In the genomic region with DNA sequence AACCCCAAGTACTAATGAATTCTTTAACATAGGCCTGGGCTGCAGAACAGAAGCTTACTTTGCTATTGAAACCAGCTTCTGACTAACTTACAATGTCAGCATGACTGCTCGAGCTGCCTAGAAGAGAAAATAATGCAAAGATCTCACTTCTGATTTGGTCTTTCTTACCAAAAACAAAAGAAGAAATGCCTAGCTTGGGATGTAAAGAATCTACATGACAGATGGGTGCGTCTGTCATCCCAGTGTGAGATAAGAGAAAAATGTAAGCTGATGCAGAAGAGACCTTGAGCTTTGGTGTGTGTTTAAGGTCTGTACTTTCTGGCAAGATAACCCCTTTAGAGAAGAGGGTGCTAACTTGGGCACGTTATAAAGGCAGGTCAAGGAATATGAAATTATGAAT, we compare ENCODE assay signal across 15 cellular contexts. TPM values are rescaled to one million over a fixed set of nuclear protein-coding genes. Genes with fewer than 3 reads are reported as not detected.
DNase-seq lines count a peak whose midpoint lies in the region; ATAC-seq, FAIRE-seq and TF ChIP-seq lines count a peak whose summit lies in the region.
"Had no signal": no experiment of that assay in that cellular context is flagged by ENCODE, and none has a peak within 500 bp of the region (broad histone marks: within the 10 kb centered on the region; RNA-seq: fewer than 3 reads in every experiment).

No MANE protein-coding gene starts in this region.

- no peaks in the 10 kb centered on the region for H3K36me3 ChIP-seq in KMS-11 (ENCODE audit: insufficient read depth)
- H3K36me3 ChIP-seq in small intestine (ENCODE audit: control insufficient read depth in 2 of 2, insufficient read depth in 2 of 2, low read length in 2 of 2) = no peaks in the 10 kb centered on the region
- H3K36me3 ChIP-seq: left lung had no signal

- FAIRE-seq in small intestine (lab: Jason Lieb, UNC) = no peak
- FAIRE-seq: colon had no signal

- H3K9me3 ChIP-seq in small intestine (ENCODE audit: control insufficient read depth, low read depth) = no peaks in the 10 kb centered on the region
- H3K9me3 ChIP-seq: left lung had no signal

- no peak for DNase-seq in activated naive CD8-positive, alpha-beta T cell treated with anti-CD3 and anti-CD28 coated beads, Interleukin-2, amount 50 U/mL, for 24 hours
- DNase-seq in small intestine = peak; percentile 55
- DNase-seq in NCI-H146 (lab: John Stamatoyannopoulos, UW) = no peak
- DNase-seq: left lung; NCI-H1436; NCI-H524 treated with DMSO at 0.1 percent for 48 hours; right cardiac atrium; stimulated activated CD4-positive, alpha-beta T cell treated with anti-CD3 and anti-CD28 coated beads, Interleukin-4, amount 100 ng/mL, for 1 hour had no signal

- peaks cover under 1% of the 10 kb centered on the region for H3K36me3 Mint-ChIP-seq in activated naive CD8-positive, alpha-beta T cell
- no peaks in the 10 kb centered on the region for H3K36me3 Mint-ChIP-seq in activated naive CD8-positive, alpha-beta T cell treated with anti-CD3 and anti-CD28 coated beads, Interleukin-2, amount 50 U/mL, for 24 hours (ENCODE audit: low read depth)
- H3K36me3 Mint-ChIP-seq in brain = peaks cover under 1% of the 10 kb centered on the region
- H3K36me3 Mint-ChIP-seq: natural killer cell treated with Interleukin-12 subunit alpha and Interleukin-12 subunit beta and Interleukin-15 and Interleukin-18, amount 100 ng/mL, for 72 hours had no signal

- peaks cover 67% of the 10 kb centered on the region for H3K79me2 ChIP-seq in KMS-11 (ENCODE audit: insufficient read depth, low read depth)

- H3K9me3 Mint-ChIP-seq in activated naive CD8-positive, alpha-beta T cell (ENCODE audit: low read depth) = no peaks in the 10 kb centered on the region
- H3K9me3 Mint-ChIP-seq in activated naive CD8-positive, alpha-beta T cell treated with anti-CD3 and anti-CD28 coated beads, Interleukin-2, amount 50 U/mL, for 24 hours = no peaks in the 10 kb centered on the region
- peaks cover 0 to 2% (median 0%) of the 10 kb centered on the region in 5 experiments for H3K9me3 Mint-ChIP-seq in brain
- H3K9me3 Mint-ChIP-seq: natural killer cell treated with Interleukin-12 subunit alpha and Interleukin-12 subunit beta and Interleukin-15 and Interleukin-18, amount 100 ng/mL, for 72 hours had no signal

- H3K27me3 Mint-ChIP-seq in activated naive CD8-positive, alpha-beta T cell = no peaks in the 10 kb centered on the region
- H3K27me3 Mint-ChIP-seq in activated naive CD8-positive, alpha-beta T cell treated with anti-CD3 and anti-CD28 coated beads, Interleukin-2, amount 50 U/mL, for 24 hours = no peaks in the 10 kb centered on the region
- H3K27me3 Mint-ChIP-seq in brain = peaks cover 4% of the 10 kb centered on the region
- H3K27me3 Mint-ChIP-seq: natural killer cell treated with Interleukin-12 subunit alpha and Interleukin-12 subunit beta and Interleukin-15 and Interleukin-18, amount 100 ng/mL, for 72 hours had no signal

- WGBS in small intestine, 3 donors = 18 to 50% (median 35%) methylated on average over 3 of the region's 3 CpGs

- H4K20me1 ChIP-seq in KMS-11 (ENCODE audit: insufficient read depth) = no peaks in the 10 kb centered on the region

- TF ChIP-seq CTCF in KMS-11 (conservative IDR thresholded peaks at IDR 0.05; ENCODE audit: low read depth, low read length) (no peak), brain (conservative IDR thresholded peaks at IDR 0.05) (no peak)

- H3K9ac ChIP-seq in KMS-11 = no peak overlapping the region; the same call in 1 of the 2 replicates

- H3K4me2 ChIP-seq in KMS-11 = peak overlapping the region; percentile 74

- H3K4me1 Mint-ChIP-seq in activated naive CD8-positive, alpha-beta T cell (ENCODE audit: low read depth) = peaks cover 71% of the 10 kb centered on the region
- peaks cover 65% of the 10 kb centered on the region for H3K4me1 Mint-ChIP-seq in activated naive CD8-positive, alpha-beta T cell treated with anti-CD3 and anti-CD28 coated beads, Interleukin-2, amount 50 U/mL, for 24 hours
- peaks cover 88% of the 10 kb centered on the region for H3K4me1 Mint-ChIP-seq in brain

- H3K27ac Mint-ChIP-seq in activated naive CD8-positive, alpha-beta T cell = peak overlapping the region; percentile 7
- no peak overlapping the region for H3K27ac Mint-ChIP-seq in activated naive CD8-positive, alpha-beta T cell treated with anti-CD3 and anti-CD28 coated beads, Interleukin-2, amount 50 U/mL, for 24 hours
- H3K27ac Mint-ChIP-seq in brain = peak overlapping the region in 3 of 5 experiments; percentile 5 to 42 (median 21)

- no peak for ATAC-seq in activated naive CD8-positive, alpha-beta T cell treated with anti-CD3 and anti-CD28 coated beads, Interleukin-2, amount 50 U/mL, for 24 hours
- no peak for ATAC-seq in HG03135 (IDR thresholded peaks at IDR 0.05; ENCODE audit: unreplicated experiment)
- ATAC-seq in GM19395 (IDR thresholded peaks at IDR 0.05; ENCODE audit: unreplicated experiment) = no peak
- ATAC-seq: left lung; natural killer cell treated with Interleukin-12 subunit alpha and Interleukin-12 subunit beta and Interleukin-15 and Interleukin-18, amount 100 ng/mL, for 72 hours; right cardiac atrium had no signal

- H3K27me3 ChIP-seq in KMS-11 (ENCODE audit: insufficient read depth, low read depth) (no peaks in the 10 kb centered on the region), small intestine (ENCODE audit: control insufficient read depth in 2 of 2, insufficient read depth in 2 of 2, low read length in 2 of 2) (no peaks in the 10 kb centered on the region)
- H3K27me3 ChIP-seq: left lung had no signal

- H3K4me3 ChIP-seq in KMS-11 (IDR thresholded peaks at IDR 0.05; ENCODE audit: insufficient read depth, low read depth, low read length) = no peak overlapping the region
- no peak overlapping the region for H3K4me3 ChIP-seq in small intestine (ENCODE audit: low read depth in 1 of 2, low read length in 2 of 2)
- H3K4me3 ChIP-seq: left lung had no signal

- no peak overlapping the region for H3K4me3 Mint-ChIP-seq in activated naive CD8-positive, alpha-beta T cell
- H3K4me3 Mint-ChIP-seq in activated naive CD8-positive, alpha-beta T cell treated with anti-CD3 and anti-CD28 coated beads, Interleukin-2, amount 50 U/mL, for 24 hours = no peak overlapping the region
- peak overlapping the region; percentile 7 to 72 (median 42) for H3K4me3 Mint-ChIP-seq in brain
- H3K4me3 Mint-ChIP-seq: natural killer cell treated with Interleukin-12 subunit alpha and Interleukin-12 subunit beta and Interleukin-15 and Interleukin-18, amount 100 ng/mL, for 72 hours had no signal

- H3K27ac ChIP-seq in KMS-11 = peak overlapping the region; percentile 44; the same call in 1 of the 2 replicates
- no peak overlapping the region for H3K27ac ChIP-seq in small intestine (ENCODE audit: low read depth in 1 of 2, low read length in 1 of 2)
- H3K27ac ChIP-seq: left lung had no signal

- H2AFZ ChIP-seq in KMS-11 (ENCODE audit: low read depth) = no peak overlapping the region

- H3K4me1 ChIP-seq in KMS-11 (ENCODE audit: low read depth, poor library complexity, severe bottlenecking) = peaks cover 70% of the 10 kb centered on the region
- H3K4me1 ChIP-seq in small intestine (ENCODE audit: control insufficient read depth in 2 of 2, insufficient read depth in 1 of 2, low read depth in 1 of 2, low read length in 1 of 2) = peaks cover 8 to 13% of the 10 kb centered on the region in 2 donors

RNA-seq across cellular contexts. Expression of a gene that starts 3.6 kb away (rescaled TPM):
- polyA plus RNA-seq in brain (ENCODE audit: insufficient read depth, low read depth, low replicate concordance) = 21.2 TPM
- polyA plus RNA-seq in small intestine = 10 to 100 TPM in 1 of 3 donors, 1 to 10 TPM in 2; 5.4 to 14.7 (median 6.7) TPM

RNA-seq across cellular contexts. Expression of a gene that starts 52.6 kb away (rescaled TPM):
- polyA plus RNA-seq in brain (ENCODE audit: insufficient read depth, low read depth, low replicate concordance) = 23.4 TPM
- 10 to 100 TPM in 2 of 3 donors, 1 to 10 TPM in 1; 6.3 to 30.6 (median 12.2) TPM for polyA plus RNA-seq in small intestine

Comparison
In these comparisons a context has a peak if more than half of its experiments do, and no peak if none do; other contexts are left out.
1. H3K4me3 Mint-ChIP-seq: peak in brain (5 of 5); none in activated naive CD8-positive, alpha-beta T cell (single experiment) and activated naive CD8-positive, alpha-beta T cell treated with anti-CD3 and anti-CD28 coated beads, Interleukin-2, amount 50 U/mL, for 24 hours (single experiment).